21 cellular contexts compared by ENCODE assay signal in the genomic region with DNA sequence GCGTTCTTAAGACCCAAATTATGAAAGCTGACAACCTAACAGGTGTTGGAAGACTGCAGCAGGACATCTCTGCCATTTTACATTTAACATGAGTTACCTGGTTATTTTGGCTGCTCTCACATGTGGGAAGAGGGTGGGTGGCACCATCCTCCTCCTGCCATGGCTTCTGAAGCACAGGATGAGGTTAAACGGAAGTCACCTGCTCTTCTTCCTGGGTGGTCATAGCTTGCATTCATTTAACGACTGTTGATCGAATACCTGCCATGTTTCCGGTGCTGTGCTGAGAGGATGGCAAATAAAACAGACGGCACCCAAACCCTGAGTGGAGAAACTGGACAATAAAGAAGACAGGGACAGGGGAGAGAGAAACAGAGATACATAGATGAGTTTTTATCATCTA.
A peak's percentile ranks its signal among the peaks of the same experiment; 100 is the strongest.
DNase-seq lines count a peak whose midpoint lies in the region; ATAC-seq lines count a peak whose summit lies in the region.
"Had no signal": no experiment of that assay in that cellular context is flagged by ENCODE, and none has a peak within 500 bp of the region (broad histone marks: within the 10 kb centered on the region; RNA-seq: fewer than 3 reads in every experiment).

No MANE protein-coding gene starts in this region.

- H3K4me1 Mint-ChIP-seq in activated CD4-positive, alpha-beta T cell treated with anti-CD3 and anti-CD28 coated beads, Interleukin-2, amount 10 ng/mL, durations not matched to agents 7 days and 5 days = peaks cover 14% of the 10 kb centered on the region
- peaks cover 13 to 39% (median 22%) of the 10 kb centered on the region in 4 donors for H3K4me1 Mint-ChIP-seq in CD4-positive, CD25-positive, alpha-beta regulatory T cell
- peaks cover 18 to 21% (median 20%) of the 10 kb centered on the region in 4 donors for H3K4me1 Mint-ChIP-seq in naive thymus-derived CD8-positive, alpha-beta T cell

- H3K9me3 Mint-ChIP-seq in activated CD4-positive, alpha-beta T cell treated with anti-CD3 and anti-CD28 coated beads, Interleukin-2, amount 10 ng/mL, durations not matched to agents 7 days and 5 days = peaks cover 16% of the 10 kb centered on the region
- peaks cover 1 to 15% (median 8%) of the 10 kb centered on the region in 7 donors for H3K9me3 Mint-ChIP-seq in CD4-positive, CD25-positive, alpha-beta regulatory T cell
- peaks cover 0 to 42% (median 14%) of the 10 kb centered on the region in 9 donors for H3K9me3 Mint-ChIP-seq in naive thymus-derived CD8-positive, alpha-beta T cell

- peak overlapping the region; percentile 76 for H3K27ac Mint-ChIP-seq in activated CD4-positive, alpha-beta T cell treated with anti-CD3 and anti-CD28 coated beads, Interleukin-2, amount 10 ng/mL, durations not matched to agents 7 days and 5 days
- H3K27ac Mint-ChIP-seq in CD4-positive, CD25-positive, alpha-beta regulatory T cell = peak overlapping the region in 2 of 3 donors; percentile 23 to 53
- H3K27ac Mint-ChIP-seq in naive thymus-derived CD8-positive, alpha-beta T cell = peak overlapping the region in 8 of 10 donors; percentile 25 to 80 (median 68)

- H3K27me3 ChIP-seq in CD4-positive, CD25-positive, alpha-beta regulatory T cell (ENCODE audit: control insufficient read depth, insufficient read depth, low read length) = no peaks in the 10 kb centered on the region

- H3K36me3 Mint-ChIP-seq in activated CD4-positive, alpha-beta T cell treated with anti-CD3 and anti-CD28 coated beads, Interleukin-2, amount 10 ng/mL, durations not matched to agents 7 days and 5 days (ENCODE audit: low read depth) = peaks cover 20% of the 10 kb centered on the region
- H3K36me3 Mint-ChIP-seq in CD4-positive, CD25-positive, alpha-beta regulatory T cell = peaks cover 38% of the 10 kb centered on the region
- H3K36me3 Mint-ChIP-seq in naive thymus-derived CD8-positive, alpha-beta T cell = peaks cover 29 to 70% (median 42%) of the 10 kb centered on the region in 3 donors

- POLR2A ChIA-PET in activated CD4-positive, alpha-beta T cell treated with anti-CD3 and anti-CD28 coated beads, Interleukin-2, amount 10 ng/mL, durations not matched to agents 7 days and 5 days (lab: Charles Lee) = no interaction called here
- POLR2A ChIA-PET in naive thymus-derived CD8-positive, alpha-beta T cell (lab: Charles Lee) = interaction anchor here (1.4 kb wide), 1 partner anchor 118 kb away, joined by 3 read pairs; a partner anchor contains a TSS

- H3K36me3 ChIP-seq in CD4-positive, CD25-positive, alpha-beta regulatory T cell (ENCODE audit: control insufficient read depth, insufficient read depth, low read length) = no peaks in the 10 kb centered on the region

- peak in 1 of 2 donors; percentile 34 for ATAC-seq in CD4-positive, CD25-positive, alpha-beta regulatory T cell (ENCODE audit: low read depth in 2 of 2)
- peak in 1 of 2 donors; percentile 60 for ATAC-seq in naive thymus-derived CD8-positive, alpha-beta T cell
- ATAC-seq in HG03108 (IDR thresholded peaks at IDR 0.05; ENCODE audit: unreplicated experiment) = no peak
- ATAC-seq in HG03045 (IDR thresholded peaks at IDR 0.05; ENCODE audit: unreplicated experiment) = no peak

- H3K4me1 ChIP-seq in CD4-positive, CD25-positive, alpha-beta regulatory T cell (ENCODE audit: control insufficient read depth, insufficient read depth, low read length, poor library complexity, severe bottlenecking) = no peaks in the 10 kb centered on the region

- H3K27me3 Mint-ChIP-seq in activated CD4-positive, alpha-beta T cell treated with anti-CD3 and anti-CD28 coated beads, Interleukin-2, amount 10 ng/mL, durations not matched to agents 7 days and 5 days = no peaks in the 10 kb centered on the region
- H3K27me3 Mint-ChIP-seq in CD4-positive, CD25-positive, alpha-beta regulatory T cell = no peaks in the 10 kb centered on the region
- no peaks in the 10 kb centered on the region for H3K27me3 Mint-ChIP-seq in naive thymus-derived CD8-positive, alpha-beta T cell

- H3K4me3 Mint-ChIP-seq in activated CD4-positive, alpha-beta T cell treated with anti-CD3 and anti-CD28 coated beads, Interleukin-2, amount 10 ng/mL, durations not matched to agents 7 days and 5 days = no peak overlapping the region
- peak overlapping the region in 1 of 4 donors; percentile 72 for H3K4me3 Mint-ChIP-seq in CD4-positive, CD25-positive, alpha-beta regulatory T cell
- H3K4me3 Mint-ChIP-seq in naive thymus-derived CD8-positive, alpha-beta T cell = peak overlapping the region in 8 of 10 donors; percentile 6 to 75 (median 60)

- DNase-seq in activated CD4-positive, alpha-beta T cell treated with anti-CD3 and anti-CD28 coated beads, Interleukin-2, amount 10 ng/mL, durations not matched to agents 7 days and 5 days = peak; percentile 7
- DNase-seq in activated CD4-positive, alpha-beta T cell treated with anti-CD3 and anti-CD28 coated beads for 48 hours = no peak
- peak in 1 of 3 donors; percentile 69 for DNase-seq in CD4-positive, CD25-positive, alpha-beta regulatory T cell
- DNase-seq in NCI-H69 (lab: John Stamatoyannopoulos, UW) (peak; percentile 5), midbrain (lab: John Stamatoyannopoulos, UW) (no peak)
- DNase-seq in naive thymus-derived CD8-positive, alpha-beta T cell = peak in 2 of 10 donors; percentile 8 to 22
- DNase-seq: AML-193; EL; GF-D8; MM.1S; NCI-H1048; NCI-H1417 treated with DMSO at 0.1 percent for 48 hours; NCI-H187; NCI-H2107; NCI-H446 treated with DMSO at 0.1 percent for 48 hours; NCI-H774; NK-92 treated with Interleukin-12 subunit alpha and Interleukin-12 subunit beta, amount 100 ng/mL, for 24 hours; SHP77 treated with DMSO at 0.1 percent for 48 hours had no signal

- CTCF ChIA-PET in activated CD4-positive, alpha-beta T cell treated with anti-CD3 and anti-CD28 coated beads, Interleukin-2, amount 10 ng/mL, durations not matched to agents 7 days and 5 days (lab: Charles Lee) = interaction anchor here (1.1 to 1.3 kb wide), 2 partner anchors 10 to 29 kb away, joined by 3 read pairs; no protein-coding TSS in a partner anchor

- H3K4me3 ChIP-seq in CD4-positive, CD25-positive, alpha-beta regulatory T cell (ENCODE audit: low read depth, low read length) = no peak overlapping the region

- no peak overlapping the region for H3K27ac ChIP-seq in CD4-positive, CD25-positive, alpha-beta regulatory T cell (ENCODE audit: insufficient read depth, low read length, poor library complexity, severe bottlenecking)
- H3K27ac ChIP-seq: RWPE1 had no signal

- no peaks in the 10 kb centered on the region for H3K9me3 ChIP-seq in CD4-positive, CD25-positive, alpha-beta regulatory T cell (ENCODE audit: control insufficient read depth in 2 of 2, low read length in 2 of 2)

Comparison
In these comparisons a context has a peak if more than half of its experiments do, and no peak if none do; other contexts are left out.
1. DNase-seq: peak in activated CD4-positive, alpha-beta T cell treated with anti-CD3 and anti-CD28 coated beads, Interleukin-2, amount 10 ng/mL, durations not matched to agents 7 days and 5 days (single experiment) and NCI-H69 (single experiment); none in activated CD4-positive, alpha-beta T cell treated with anti-CD3 and anti-CD28 coated beads for 48 hours (single experiment) and midbrain (single experiment).
2. Peak in every context shown above with its lines, with median percentiles within 50 percentile points of each other: H3K27ac Mint-ChIP-seq.